Comparison of ENCODE assay signal across 26 cellular contexts in genomic region chr9:90455316-90455715, GRCh38.
"Had no signal": no experiment of that assay in that cellular context is flagged by ENCODE, and none has a peak within 500 bp of the region (broad histone marks: within the 10 kb centered on the region; RNA-seq: fewer than 3 reads in every experiment).

No MANE protein-coding gene starts in this region.

- H3K27ac Mint-ChIP-seq: activated CD4-positive, alpha-beta T cell treated with anti-CD3 and anti-CD28 coated beads for 36 hours; activated CD8-positive, alpha-beta T cell treated with anti-CD3 and anti-CD28 coated beads, Interleukin-2, amount 10 ng/mL, durations not matched to agents 7 days and 5 days; activated naive CD8-positive, alpha-beta T cell treated with anti-CD3 and anti-CD28 coated beads, Interleukin-2, amount 10 ng/mL, durations not matched to agents 7 days and 5 days; T-helper 1 cell treated with Interleukin-12 subunit alpha and Interleukin-12 subunit beta and Interleukin-4 antibody, amounts not matched to agents 30 μg/mL and 1 μg/mL, for 36 hours had no signal

- H3K9me3 Mint-ChIP-seq: activated naive CD8-positive, alpha-beta T cell treated with anti-CD3 and anti-CD28 coated beads, Interleukin-2, amount 10 ng/mL, durations not matched to agents 7 days and 5 days; T-helper 1 cell treated with Interleukin-12 subunit alpha and Interleukin-12 subunit beta and Interleukin-4 antibody, amounts not matched to agents 30 μg/mL and 1 μg/mL, for 36 hours had no signal

- H3K4me1 ChIP-seq: adrenal gland, Peyer's patch had no signal

- H3K9me3 ChIP-seq: adrenal gland, Peyer's patch, SJCRH30, SK-N-SH had no signal

- H3K4me2 ChIP-seq: SK-N-SH had no signal

- H3K27me3 Mint-ChIP-seq: activated naive CD8-positive, alpha-beta T cell treated with anti-CD3 and anti-CD28 coated beads, Interleukin-2, amount 10 ng/mL, durations not matched to agents 7 days and 5 days had no signal

- H3K4me1 Mint-ChIP-seq: activated CD4-positive, alpha-beta T cell treated with anti-CD3 and anti-CD28 coated beads for 36 hours; activated naive CD8-positive, alpha-beta T cell treated with anti-CD3 and anti-CD28 coated beads, Interleukin-2, amount 10 ng/mL, durations not matched to agents 7 days and 5 days had no signal

- ATAC-seq: activated CD4-positive, alpha-beta T cell treated with anti-CD3 and anti-CD28 coated beads for 36 hours; activated CD8-positive, alpha-beta T cell treated with anti-CD3 and anti-CD28 coated beads, Interleukin-2, amount 10 ng/mL, durations not matched to agents 7 days and 5 days; K562 had no signal

- H3K27ac ChIP-seq: adrenal gland, Peyer's patch, RWPE1, SJCRH30, WERI-Rb-1 had no signal

- H3K4me3 Mint-ChIP-seq: activated CD4-positive, alpha-beta T cell treated with anti-CD3 and anti-CD28 coated beads for 36 hours; activated CD8-positive, alpha-beta T cell treated with anti-CD3 and anti-CD28 coated beads, Interleukin-2, amount 10 ng/mL, durations not matched to agents 7 days and 5 days; activated naive CD8-positive, alpha-beta T cell treated with anti-CD3 and anti-CD28 coated beads, Interleukin-2, amount 10 ng/mL, durations not matched to agents 7 days and 5 days; T-helper 1 cell treated with Interleukin-12 subunit alpha and Interleukin-12 subunit beta and Interleukin-4 antibody, amounts not matched to agents 30 μg/mL and 1 μg/mL, for 36 hours had no signal

- H3K36me3 Mint-ChIP-seq: activated naive CD8-positive, alpha-beta T cell treated with anti-CD3 and anti-CD28 coated beads, Interleukin-2, amount 10 ng/mL, durations not matched to agents 7 days and 5 days had no signal

- DNase-seq: activated CD4-positive, alpha-beta T cell treated with anti-CD3 and anti-CD28 coated beads for 36 hours; activated CD4-positive, alpha-beta T cell treated with anti-CD3 and anti-CD28 coated beads, Interleukin-2, amount 50 U/mL, for 4 hours; activated CD8-positive, alpha-beta memory T cell treated with anti-CD3 and anti-CD28 coated beads, Interleukin-2, amount 50 U/mL, for 48 hours; activated CD8-positive, alpha-beta T cell treated with anti-CD3 and anti-CD28 coated beads, Interleukin-2, amount 10 ng/mL, durations not matched to agents 7 days and 5 days; activated naive CD4-positive, alpha-beta T cell treated with anti-CD3 and anti-CD28 coated beads, Interleukin-2, amount 50 U/mL, for 16 hours; activated naive CD8-positive, alpha-beta T cell treated with anti-CD3 and anti-CD28 coated beads, Interleukin-2, amount 10 ng/mL, durations not matched to agents 7 days and 5 days; activated T-cell treated with anti-CD3 and anti-CD28 coated beads, Interleukin-2, amount 50 U/mL, for 1 hour; adrenal gland; anterior cingulate cortex; Karpas-422; NCI-H1048; NCI-H146; NCI-H187 treated with DMSO at 0.1 percent for 48 hours; NCI-H2081 treated with DMSO at 0.1 percent for 48 hours; NCI-H2171; NCI-H2227 treated with DMSO at 0.1 percent for 48 hours; NCI-H446 treated with DMSO at 0.1 percent for 48 hours; NCI-H69; Peyer's patch; Right ventricle myocardium superior; SJCRH30; SK-N-SH; WERI-Rb-1 had no signal

- H3K36me3 ChIP-seq: adrenal gland, Peyer's patch, SJCRH30 had no signal

- H3K27me3 ChIP-seq: adrenal gland, Peyer's patch, SJCRH30 had no signal

- H3K9ac ChIP-seq: SK-N-SH had no signal

- H3K4me3 ChIP-seq: adrenal gland, K562, Peyer's patch, SJCRH30 had no signal
